Comparison of ENCODE assay signal across 25 cellular contexts in genomic region chr13:66879971-66880370, GRCh38.
DNase-seq lines count a peak whose midpoint lies in the region; ATAC-seq and TF ChIP-seq lines count a peak whose summit lies in the region.
"Had no signal": no experiment of that assay in that cellular context is flagged by ENCODE, and none has a peak within 500 bp of the region (broad histone marks: within the 10 kb centered on the region; RNA-seq: fewer than 3 reads in every experiment).

No MANE protein-coding gene starts in this region.

- no peak for TF ChIP-seq POLR2A in esophagus muscularis mucosa (IDR thresholded peaks at IDR 0.05; ENCODE audit: low read depth)

- no peak for TF ChIP-seq EP300 in esophagus muscularis mucosa (IDR thresholded peaks at IDR 0.05)

- H3K9me3 ChIP-seq in esophagus muscularis mucosa = no peaks in the 10 kb centered on the region
- H3K9me3 ChIP-seq: MG63 had no signal

- peak overlapping the region; percentile 39 for H3K27ac ChIP-seq in layer of hippocampus (ENCODE audit: low read depth, low read length)
- H3K27ac ChIP-seq in temporal lobe (ENCODE audit: low read depth, low read length) = peak overlapping the region; percentile 45
- H3K27ac ChIP-seq in esophagus muscularis mucosa (replicated peaks in 1 of 4) = no peak overlapping the region
- H3K27ac ChIP-seq: 22Rv1, RWPE1, SK-N-MC had no signal

- TF ChIP-seq CTCF in esophagus muscularis mucosa (IDR thresholded peaks at IDR 0.05) = no peak

- no peaks in the 10 kb centered on the region for H3K27me3 ChIP-seq in layer of hippocampus (ENCODE audit: control insufficient read depth, insufficient read depth, low read length)
- no peaks in the 10 kb centered on the region for H3K27me3 ChIP-seq in esophagus muscularis mucosa
- H3K27me3 ChIP-seq: MG63 had no signal

- H3K36me3 ChIP-seq in esophagus muscularis mucosa = no peaks in the 10 kb centered on the region
- H3K36me3 ChIP-seq: MG63 had no signal

- ATAC-seq in HG02623 (IDR thresholded peaks at IDR 0.05; ENCODE audit: unreplicated experiment) = no peak
- ATAC-seq in GM21390 (IDR thresholded peaks at IDR 0.05; ENCODE audit: unreplicated experiment) = no peak
- ATAC-seq: K562 had no signal

- H3K4me3 ChIP-seq in esophagus muscularis mucosa = no peak overlapping the region
- H3K4me3 ChIP-seq: K562, MG63, SK-N-MC had no signal

- 77% methylated on average over 1 of the region's 1 CpG for WGBS in esophagus muscularis mucosa

- H3K4me1 ChIP-seq in esophagus muscularis mucosa = no peaks in the 10 kb centered on the region

- intact Hi-C loops in esophagus muscularis mucosa (cut with DNase I) = no loop called here

- DNase-seq in DMS153 (lab: John Stamatoyannopoulos, UW) (peak; percentile 21), DMS153 treated with DMSO at 0.1 percent for 48 hours (lab: John Stamatoyannopoulos, UW; ENCODE audit: unreplicated experiment) (no peak), NCI-H345 treated with DMSO at 0.1 percent for 48 hours (lab: John Stamatoyannopoulos, UW; ENCODE audit: unreplicated experiment) (peak; percentile 70), esophagus muscularis mucosa (ENCODE audit: extremely low spot score) (no peak)
- DNase-seq: C1 segment of cervical spinal cord; Calu3; CD8-positive, alpha-beta memory T cell; DMS53; GDM1; MG63; NCI-H1436; NCI-H187 treated with DMSO at 0.1 percent for 48 hours; NCI-H2171; NCI-H774; NK-92 treated with Interleukin-12 subunit alpha and Interleukin-12 subunit beta, amount 100 ng/mL, for 24 hours; SHP77 treated with DMSO at 0.1 percent for 48 hours; SW 1271 had no signal

Comparison
In these comparisons a context has a peak if more than half of its experiments do, and no peak if none do; other contexts are left out.
1. DNase-seq: peak in DMS153 (single experiment) and NCI-H345 treated with DMSO at 0.1 percent for 48 hours (single experiment); none in DMS153 treated with DMSO at 0.1 percent for 48 hours (single experiment) and esophagus muscularis mucosa (single experiment).
2. H3K27ac ChIP-seq: peak in layer of hippocampus (single experiment) and temporal lobe (single experiment); none in esophagus muscularis mucosa (0 of 4).